8 cellular contexts compared by ENCODE assay signal in genomic region chr19:57558525-57558924, GRCh38. TPM values are rescaled to one million over a fixed set of nuclear protein-coding genes. Genes with fewer than 3 reads are reported as not detected.
A peak's percentile ranks its signal among the peaks of the same experiment; 100 is the strongest.
DNase-seq lines count a peak whose midpoint lies in the region; ATAC-seq, FAIRE-seq and TF ChIP-seq lines count a peak whose summit lies in the region.

No MANE protein-coding gene starts in this region.

- TF ChIP-seq CTCF in DOHH2 (IDR thresholded peaks at IDR 0.05; ENCODE audit: low read depth, low read length, poor library complexity, severe bottlenecking): no peak
- 0 out of 2 replicates have a peak, but pooled peaks have one; percentile 25 for TF ChIP-seq CTCF in PC-3 (conservative IDR thresholded peaks at IDR 0.05; ENCODE audit: low read depth, low read length)
- TF ChIP-seq CTCF in epithelial cell of esophagus (IDR thresholded peaks at IDR 0.05; ENCODE audit: insufficient read depth, low read depth, low read length, missing control alignments): peak; percentile 31
- no peak for TF ChIP-seq CTCF in pancreas (IDR thresholded peaks at IDR 0.05)

- CTCF ChIA-PET in PC-3 (lab: Charles Lee): no interaction called here

- FAIRE-seq in pancreas (lab: Jason Lieb, UNC): no peak

- H3K79me2 ChIP-seq in DOHH2 (ENCODE audit: control insufficient read depth, low read length) (no peaks in the 10 kb centered on the region), PC-3 (ENCODE audit: low read length) (peaks cover 21% of the 10 kb centered on the region)

- 23 to 31% methylated on average over 6 of the region's 6 CpGs for WGBS in pancreas, 2 donors

- H4K20me1 ChIP-seq in DOHH2 (ENCODE audit: control insufficient read depth, insufficient read depth, low read depth, low read length) (no peaks in the 10 kb centered on the region), PC-3 (ENCODE audit: low read length) (no peaks in the 10 kb centered on the region)

- DNase-seq in PC-3 (peak; percentile 8), epithelial cell of esophagus (ENCODE audit: low read depth) (peak; percentile 23), pancreas (no peak), NCI-H146 (lab: John Stamatoyannopoulos, UW) (no peak)

- peaks cover 18% of the 10 kb centered on the region; the same call in 1 of the 2 replicates for H3K36me3 ChIP-seq in DOHH2 (ENCODE audit: control insufficient read depth, low read length)
- peaks cover 36% of the 10 kb centered on the region for H3K36me3 ChIP-seq in PC-3 (ENCODE audit: low read depth, low read length)
- H3K36me3 ChIP-seq in pancreas: peaks cover 6 to 26% (median 16%) of the 10 kb centered on the region in 3 donors

- H2AFZ ChIP-seq in PC-3 (ENCODE audit: low read length): peak overlapping the region; percentile 93; the same call in 1 of the 2 replicates

- BruUV-seq in PC-3 (replicated peaks; lab: Mats Ljungman, UMichigan): no TSS peak

- no peak overlapping the region for H3K27ac ChIP-seq in DOHH2 (ENCODE audit: low read depth, low read length)
- H3K27ac ChIP-seq in PC-3 (ENCODE audit: low read length): no peak overlapping the region
- no peak overlapping the region for H3K27ac ChIP-seq in pancreas

- H3F3A ChIP-seq in DOHH2 (ENCODE audit: control insufficient read depth, insufficient read depth): no peaks in the 10 kb centered on the region
- no peaks in the 10 kb centered on the region for H3F3A ChIP-seq in PC-3 (ENCODE audit: low read length, unreplicated experiment)

- H3K4me1 ChIP-seq in DOHH2 (ENCODE audit: control insufficient read depth, low read length) (peaks cover 10% of the 10 kb centered on the region), PC-3 (ENCODE audit: insufficient read depth, low read length) (peaks cover 9% of the 10 kb centered on the region; the same call in 1 of the 2 replicates), pancreas (peaks cover 0 to 5% (median 0%) of the 10 kb centered on the region in 3 donors)

- H3K4me2 ChIP-seq in DOHH2 (ENCODE audit: low read length) (peak overlapping the region; percentile 71), PC-3 (ENCODE audit: low read length) (peak overlapping the region; percentile 87)

- intact Hi-C loops in PC-3 (cut with micrococcal nuclease) (no loop called here), pancreas (cut with DNase I) (no loop called here)

- H3K4me3 ChIP-seq in DOHH2 (ENCODE audit: low read length): peak overlapping the region; percentile 76
- H3K4me3 ChIP-seq in PC-3 (ENCODE audit: low read length): peak overlapping the region; percentile 96
- H3K4me3 ChIP-seq in epithelial cell of esophagus (ENCODE audit: low read length): peak overlapping the region; percentile 90
- H3K4me3 ChIP-seq in pancreas: peak overlapping the region in 3 of 4 donors; percentile 76 to 98 (median 95)

- H3K9me3 ChIP-seq in DOHH2 (ENCODE audit: control insufficient read depth, insufficient read depth, low read length): peaks cover 53% of the 10 kb centered on the region
- H3K9me3 ChIP-seq in PC-3 (ENCODE audit: low read length): peaks cover 47% of the 10 kb centered on the region
- H3K9me3 ChIP-seq in pancreas: no peaks in the 10 kb centered on the region

- peak overlapping the region; percentile 91; the same call in 1 of the 2 replicates for H3K9ac ChIP-seq in PC-3 (ENCODE audit: low read length)

- POLR2A ChIA-PET in PC-3 (lab: Charles Lee; ENCODE audit: unreplicated experiment): no interaction called here

- 0 out of 2 replicates have a peak, but pooled peaks have one; percentile 5 for ATAC-seq in PC-3
- ATAC-seq in pancreas: no peak
- no peak for ATAC-seq in GM21526 (IDR thresholded peaks at IDR 0.05; ENCODE audit: low FRiP score, unreplicated experiment)
- ATAC-seq in HG02852 (IDR thresholded peaks at IDR 0.05; ENCODE audit: unreplicated experiment): no peak
- no peak for ATAC-seq in GM18867 (IDR thresholded peaks at IDR 0.05; ENCODE audit: unreplicated experiment)

- H3K9me2 ChIP-seq in DOHH2 (replicated peaks; ENCODE audit: control insufficient read depth, low read length) (no peaks in the 10 kb centered on the region), PC-3 (replicated peaks; ENCODE audit: low read length) (no peaks in the 10 kb centered on the region)

- H3K27me3 ChIP-seq in DOHH2 (ENCODE audit: control insufficient read depth, low read length) (no peaks in the 10 kb centered on the region), PC-3 (ENCODE audit: low read length) (no peaks in the 10 kb centered on the region), pancreas (no peaks in the 10 kb centered on the region)

RNA-seq across cellular contexts. Expression of gene ZNF550, which starts 1.1 kb away (rescaled TPM):
- total RNA-seq in PC-3 (2014; rRNA removed) (3.1 and 4.2 TPM in 2 replicates), pancreas (1 to 10 TPM; 2.1 to 6.8 (median 3.4) TPM)
- 1 to 10 TPM; 2.1 to 2.8 TPM for polyA plus RNA-seq in pancreas

RNA-seq across cellular contexts. Expression of gene ZNF416, which starts 20.2 kb away (rescaled TPM):
- total RNA-seq in PC-3 (2014; rRNA removed): 2.4 and 3.6 TPM in 2 replicates
- total RNA-seq in pancreas: 1 to 10 TPM; 1.3 to 2.7 (median 1.9) TPM
- 1 to 10 TPM in 1 of 2 donors, under 1 TPM in 1; 0.91 to 1.9 TPM for polyA plus RNA-seq in pancreas

RNA-seq across cellular contexts. Expression of gene ZIK1, which starts 25.4 kb away (rescaled TPM):
- total RNA-seq in PC-3 (2014; rRNA removed): 0.33 and 0.46 TPM in 2 replicates
- 1 to 10 TPM in 4 of 6 donors, under 1 TPM in 2; 0.63 to 2.8 (median 1.0) TPM for total RNA-seq in pancreas
- 1 to 10 TPM in 1 of 2 donors, under 1 TPM in 1; 0.87 to 3.0 TPM for polyA plus RNA-seq in pancreas

RNA-seq across cellular contexts. Expression of gene ZNF549, which starts 31.4 kb away (rescaled TPM):
- total RNA-seq in PC-3 (2014; rRNA removed) (4.3 and 5.0 TPM in 2 replicates), pancreas (1 to 10 TPM; 1.2 to 3.5 (median 1.9) TPM)
- 1 to 10 TPM; 1.5 to 2.9 TPM for polyA plus RNA-seq in pancreas

RNA-seq across cellular contexts. Expression of gene ZNF530, which starts 41.2 kb away (rescaled TPM):
- 15.0 and 16.9 TPM in 2 replicates for total RNA-seq in PC-3 (2014; rRNA removed)
- total RNA-seq in pancreas: 1 to 10 TPM in 3 of 6 donors, under 1 TPM in 3; 0.85 to 1.8 (median 1.1) TPM
- 1 to 10 TPM in 1 of 2 donors, under 1 TPM in 1; 0.76 to 2.3 TPM for polyA plus RNA-seq in pancreas

Comparison
In these comparisons a context has a peak if more than half of its experiments do, and no peak if none do; other contexts are left out.
1. CTCF ChIP-seq: peak in PC-3 (single experiment) and epithelial cell of esophagus (single experiment); none in DOHH2 (single experiment) and pancreas (0 of 4).
2. DNase-seq: peak in PC-3 (single experiment) and epithelial cell of esophagus (single experiment); none in pancreas (0 of 6) and NCI-H146 (single experiment).
3. Peak in every context shown above with its lines, with median percentiles within 50 percentile points of each other: H3K4me3 ChIP-seq.